Comparison of ENCODE assay signal across 2 cellular contexts in genomic region chr4:8373270-8373972, GRCh38.
TF ChIP-seq lines count a peak whose summit lies in the region.

No MANE protein-coding gene starts in this region.

TF ChIP-seq in HepG2, 621 proteins besides CTCF, POLR2A, EP300 and RAD21:
- TF ChIP-seq THAP11 (CRISPR knock-in tag; IDR thresholded peaks at IDR 0.05) = no peak
- TF ChIP-seq AGO2 (optimal IDR thresholded peaks at IDR 0.05; ENCODE audit: low read depth, low read length) = peak; percentile 27
- TF ChIP-seq ZXDC (CRISPR knock-in tag; IDR thresholded peaks at IDR 0.05) = no peak

TF ChIP-seq in GM12878, 131 proteins besides CTCF, POLR2A, EP300 and RAD21:
- TF ChIP-seq BCL3 (IDR thresholded peaks at IDR 0.05; ENCODE audit: borderline replicate concordance, insufficient read depth, low read depth, low read length, poor library complexity, severe bottlenecking) (peak; percentile 97), TCF3 (IDR thresholded peaks at IDR 0.05; ENCODE audit: borderline replicate concordance, insufficient read depth, low read depth, low read length) (peak; percentile 74), ZNF384 (IDR thresholded peaks at IDR 0.05; ENCODE audit: borderline replicate concordance, low read depth, low read length) (no peak)
